19 cellular contexts compared by ENCODE assay signal in genomic region chr4:71974681-71975080, GRCh38. TPM values are rescaled to one million over a fixed set of nuclear protein-coding genes. Genes with fewer than 3 reads are reported as not detected.
DNase-seq lines count a peak whose midpoint lies in the region; ATAC-seq, FAIRE-seq and TF ChIP-seq lines count a peak whose summit lies in the region.
"Had no signal": no experiment of that assay in that cellular context is flagged by ENCODE, and none has a peak within 500 bp of the region (broad histone marks: within the 10 kb centered on the region; RNA-seq: fewer than 3 reads in every experiment).

No MANE protein-coding gene starts in this region.

- H3K4me3 Mint-ChIP-seq in HFFc6, result no peak overlapping the region
- H3K4me3 Mint-ChIP-seq: activated naive CD8-positive, alpha-beta T cell treated with anti-CD3 and anti-CD28 coated beads, Interleukin-2, amount 50 U/mL, for 24 hours; activated T-cell treated with anti-CD3 and anti-CD28 coated beads, Interleukin-2, amount 50 U/mL, for 72 hours had no signal

- no peaks in the 10 kb centered on the region for H3K36me3 Mint-ChIP-seq in HFFc6 (ENCODE audit: low read depth)

- H3K27me3 Mint-ChIP-seq in HFFc6 (ENCODE audit: insufficient read depth), result no peaks in the 10 kb centered on the region
- H3K27me3 Mint-ChIP-seq: activated naive CD8-positive, alpha-beta T cell treated with anti-CD3 and anti-CD28 coated beads, Interleukin-2, amount 50 U/mL, for 24 hours had no signal

- H3K4me1 Mint-ChIP-seq in HFFc6 (ENCODE audit: low read depth), result no peaks in the 10 kb centered on the region
- H3K4me1 Mint-ChIP-seq: activated naive CD8-positive, alpha-beta T cell treated with anti-CD3 and anti-CD28 coated beads, Interleukin-2, amount 50 U/mL, for 24 hours had no signal

- FAIRE-seq in HTR-8/SVneo (lab: Jason Lieb, UNC), result no peak

- ATAC-seq in HG03108 (IDR thresholded peaks at IDR 0.05; ENCODE audit: unreplicated experiment), result no peak
- ATAC-seq in HG02623 (IDR thresholded peaks at IDR 0.05; ENCODE audit: unreplicated experiment), result no peak
- no peak for ATAC-seq in GM21825 (IDR thresholded peaks at IDR 0.05; ENCODE audit: unreplicated experiment)
- ATAC-seq: activated naive CD8-positive, alpha-beta T cell treated with anti-CD3 and anti-CD28 coated beads, Interleukin-2, amount 50 U/mL, for 24 hours; activated T-cell treated with anti-CD3 and anti-CD28 coated beads, Interleukin-2, amount 50 U/mL, for 72 hours had no signal

- peaks cover 5% of the 10 kb centered on the region for H3K9me3 Mint-ChIP-seq in HFFc6
- H3K9me3 Mint-ChIP-seq: activated naive CD8-positive, alpha-beta T cell treated with anti-CD3 and anti-CD28 coated beads, Interleukin-2, amount 50 U/mL, for 24 hours had no signal

- no peak for TF ChIP-seq CTCF in HFFc6 (IDR thresholded peaks at IDR 0.05)

- H3K27ac Mint-ChIP-seq in HFFc6, result no peak overlapping the region
- H3K27ac Mint-ChIP-seq: activated naive CD8-positive, alpha-beta T cell treated with anti-CD3 and anti-CD28 coated beads, Interleukin-2, amount 50 U/mL, for 24 hours; activated T-cell treated with anti-CD3 and anti-CD28 coated beads, Interleukin-2, amount 50 U/mL, for 72 hours had no signal

- peak; percentile 4 for DNase-seq in AG08395 (ENCODE audit: low spot score)
- peak; percentile 5 for DNase-seq in HTR-8/SVneo (ENCODE audit: insufficient read length, low spot score)
- peak; percentile 91 for DNase-seq in amniotic epithelial cell (ENCODE audit: low read depth)
- peak; percentile 76 for DNase-seq in glomerular visceral epithelial cell (ENCODE audit: extremely low spot score)
- DNase-seq in HFFc6, result no peak
- DNase-seq: activated CD4-positive, alpha-beta T cell treated with anti-CD3 and anti-CD28 coated beads, Interleukin-2, amount 50 U/mL, for 1 hour; activated naive CD8-positive, alpha-beta T cell treated with anti-CD3 and anti-CD28 coated beads, Interleukin-2, amount 50 U/mL, for 24 hours; activated T-cell treated with anti-CD3 and anti-CD28 coated beads, Interleukin-2, amount 50 U/mL, for 72 hours; cortex of kidney; NCI-H1417; NCI-H69; posterior cingulate gyrus; stimulated activated CD4-positive, alpha-beta T cell treated with anti-CD3 and anti-CD28 coated beads, Interleukin-15, amount 100 ng/mL, for 24 hours; T-helper 9 cell; testis had no signal

RNA-seq across cellular contexts. Expression of gene NPFFR2, which starts 57.1 kb away (rescaled TPM):
- total RNA-seq in HFFc6 (2021; fragmentation: NEBNext Ultra II Directional; extraction: Animal tissue kit (Norgen Biotek cat#: 25700)), result not detected
- total RNA-seq: A673; activated T-cell treated with anti-CD3 and anti-CD28 coated beads, Interleukin-2, amount 50 U/mL, for 72 hours had no signal
